Comparison of ENCODE assay signal across 20 cellular contexts in the genomic region with DNA sequence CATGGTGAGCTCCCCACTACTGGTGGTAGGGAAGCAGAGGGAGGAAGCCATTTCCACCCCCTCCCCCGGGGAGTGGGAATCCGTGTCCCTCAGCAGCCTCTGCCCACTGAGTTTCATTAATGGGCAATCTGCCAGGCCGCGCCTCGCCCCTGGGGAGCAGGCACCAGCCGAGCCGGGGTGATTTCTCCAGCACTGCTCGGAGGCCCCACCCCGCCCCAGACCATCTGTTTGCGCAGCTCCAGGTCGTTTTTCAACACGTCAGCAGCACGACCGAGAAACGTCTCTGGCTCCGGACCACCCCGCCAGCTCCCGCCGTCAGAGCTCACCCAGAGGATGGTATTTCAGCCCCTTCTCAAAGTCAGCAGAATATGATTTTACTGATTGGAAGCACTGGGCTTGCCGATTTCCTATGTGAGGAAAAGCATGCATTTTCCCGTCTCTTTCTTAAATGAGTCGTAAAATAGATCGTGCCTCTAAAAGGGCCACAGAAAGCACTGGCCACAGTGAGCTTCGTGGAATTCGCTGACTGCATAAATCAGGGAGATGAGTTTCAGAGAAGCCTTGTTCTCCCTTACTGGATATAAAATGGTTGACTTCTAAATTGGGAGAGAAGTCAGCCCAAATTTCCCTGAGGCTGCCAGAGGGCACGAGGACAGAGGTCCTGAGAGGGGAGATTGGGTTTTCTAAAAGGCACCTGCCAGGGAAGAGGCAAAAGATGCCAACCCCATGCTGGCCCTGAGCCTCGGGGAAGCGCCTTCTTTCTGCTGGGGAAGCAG. TPM values are rescaled to one million over a fixed set of nuclear protein-coding genes. Genes with fewer than 3 reads are reported as not detected.
A peak's percentile ranks its signal among the peaks of the same experiment; 100 is the strongest.
DNase-seq lines count a peak whose midpoint lies in the region; ATAC-seq and TF ChIP-seq lines count a peak whose summit lies in the region.
"Had no signal": no experiment of that assay in that cellular context is flagged by ENCODE, and none has a peak within 500 bp of the region (broad histone marks: within the 10 kb centered on the region; RNA-seq: fewer than 3 reads in every experiment).

No MANE protein-coding gene starts in this region.

- POLR2A ChIA-PET in A673 (lab: Charles Lee; ENCODE audit: low non-redundant PET) = no interaction called here

- peaks cover 11% of the 10 kb centered on the region for H3K9me3 ChIP-seq in A673 (ENCODE audit: low read depth, low read length, poor library complexity, severe bottlenecking)
- H3K9me3 ChIP-seq in right lobe of liver = no peaks in the 10 kb centered on the region
- H3K9me3 ChIP-seq: testis had no signal

- H3K27me3 ChIP-seq in A673 (replicated peaks; ENCODE audit: insufficient read depth, low read depth, low read length, poor library complexity) (no peaks in the 10 kb centered on the region), right lobe of liver (no peaks in the 10 kb centered on the region)
- H3K27me3 ChIP-seq: testis had no signal

- BruUV-seq in A673 (replicated peaks; lab: Mats Ljungman, UMichigan) = no TSS peak

- intact Hi-C loops in A673 (cut with micrococcal nuclease; ENCODE audit: unreplicated experiment) = no loop called here
- intact Hi-C loops in right lobe of liver (cut with DNase I) = no loop called here

- peak overlapping the region; percentile 75 for H3K27ac Mint-ChIP-seq in glutamatergic neuron (ENCODE audit: unreplicated experiment)
- no peak overlapping the region for H3K27ac Mint-ChIP-seq in stimulated activated naive CD8-positive, alpha-beta T cell treated with anti-CD3 and anti-CD28 coated beads, Interleukin-15, amount 100 ng/mL, for 72 hours
- H3K27ac Mint-ChIP-seq: nephron; stimulated activated effector memory CD8-positive, alpha-beta T cell treated with anti-CD3 and anti-CD28 coated beads, Interleukin-12 subunit alpha, Interleukin-12 subunit beta, amount 100 ng/mL, for 72 hours; WTC11 had no signal

- peaks cover 30% of the 10 kb centered on the region for H3K4me1 ChIP-seq in A673 (ENCODE audit: insufficient read depth, low read length, poor library complexity, severe bottlenecking)
- H3K4me1 ChIP-seq in right lobe of liver = no peaks in the 10 kb centered on the region

- ATAC-seq in right lobe of liver = no peak
- no peak for ATAC-seq in stimulated activated naive CD8-positive, alpha-beta T cell treated with anti-CD3 and anti-CD28 coated beads, Interleukin-15, amount 100 ng/mL, for 72 hours
- ATAC-seq: left colon; stimulated activated effector memory CD8-positive, alpha-beta T cell treated with anti-CD3 and anti-CD28 coated beads, Interleukin-12 subunit alpha, Interleukin-12 subunit beta, amount 100 ng/mL, for 72 hours; WTC11 had no signal

- peak overlapping the region; percentile 46 for H3K4me3 Mint-ChIP-seq in glutamatergic neuron (ENCODE audit: unreplicated experiment)
- H3K4me3 Mint-ChIP-seq in stimulated activated naive CD8-positive, alpha-beta T cell treated with anti-CD3 and anti-CD28 coated beads, Interleukin-15, amount 100 ng/mL, for 72 hours = no peak overlapping the region
- H3K4me3 Mint-ChIP-seq: central memory CD8-positive, alpha-beta T cell; nephron; stimulated activated effector memory CD8-positive, alpha-beta T cell treated with anti-CD3 and anti-CD28 coated beads, Interleukin-12 subunit alpha, Interleukin-12 subunit beta, amount 100 ng/mL, for 72 hours; WTC11 had no signal

- H3K27ac ChIP-seq in A673 (ENCODE audit: low read depth, low read length, poor library complexity, severe bottlenecking) = peak overlapping the region; percentile 44
- no peak overlapping the region for H3K27ac ChIP-seq in right lobe of liver
- H3K27ac ChIP-seq: testis had no signal

- peaks cover 47% of the 10 kb centered on the region for H3K4me1 Mint-ChIP-seq in glutamatergic neuron (ENCODE audit: low read depth, unreplicated experiment)
- H3K4me1 Mint-ChIP-seq in stimulated activated naive CD8-positive, alpha-beta T cell treated with anti-CD3 and anti-CD28 coated beads, Interleukin-15, amount 100 ng/mL, for 72 hours = peaks cover 20% of the 10 kb centered on the region
- H3K4me1 Mint-ChIP-seq: central memory CD8-positive, alpha-beta T cell had no signal

- no peak for TF ChIP-seq POLR2A in right lobe of liver (IDR thresholded peaks at IDR 0.05)

- no peak overlapping the region for H3K4me3 ChIP-seq in A673 (ENCODE audit: low read depth, low read length, poor library complexity, severe bottlenecking)
- H3K4me3 ChIP-seq in right lobe of liver = no peak overlapping the region
- H3K4me3 ChIP-seq: testis had no signal

- 64% methylated on average over 6 of the region's 28 CpGs for WGBS in right lobe of liver (ENCODE audit: insufficient coverage, low coverage, low lambda C conversion rate, missing lambda C conversion rate)

- TF ChIP-seq CTCF in A673 (conservative IDR thresholded peaks at IDR 0.05; ENCODE audit: low read depth, low read length) (no peak), glutamatergic neuron (IDR thresholded peaks at IDR 0.05; ENCODE audit: partially characterized antibody, unreplicated experiment) (no peak), right lobe of liver (IDR thresholded peaks at IDR 0.05) (no peak)

- H3K9me3 Mint-ChIP-seq in glutamatergic neuron (ENCODE audit: unreplicated experiment) = peaks cover 4% of the 10 kb centered on the region
- H3K9me3 Mint-ChIP-seq in stimulated activated naive CD8-positive, alpha-beta T cell treated with anti-CD3 and anti-CD28 coated beads, Interleukin-15, amount 100 ng/mL, for 72 hours = peaks cover 0 to 5% of the 10 kb centered on the region in 2 donors

- H3K36me3 Mint-ChIP-seq in glutamatergic neuron (ENCODE audit: unreplicated experiment) = peaks cover 10% of the 10 kb centered on the region
- H3K36me3 Mint-ChIP-seq: stimulated activated effector memory CD8-positive, alpha-beta T cell treated with anti-CD3 and anti-CD28 coated beads, Interleukin-12 subunit alpha, Interleukin-12 subunit beta, amount 100 ng/mL, for 72 hours had no signal

- peak; percentile 60 for DNase-seq in A673 (ENCODE audit: low spot score)
- DNase-seq in DMS153 (lab: John Stamatoyannopoulos, UW) = peak; percentile 45
- DNase-seq in NCI-H446 treated with DMSO at 0.1 percent for 48 hours (lab: John Stamatoyannopoulos, UW) = peak; percentile 44
- DNase-seq in glutamatergic neuron = peak; percentile 69
- no peak for DNase-seq in foreskin melanocyte
- no peak for DNase-seq in right lobe of liver
- DNase-seq in stimulated activated naive CD8-positive, alpha-beta T cell treated with anti-CD3 and anti-CD28 coated beads, Interleukin-15, amount 100 ng/mL, for 72 hours = no peak
- DNase-seq: activated CD4-positive, alpha-beta T cell treated with anti-CD3 and anti-CD28 coated beads, Interleukin-2, amount 50 U/mL, for 48 hours; left colon; NCI-H146; NCI-H510A; retina; SHP77 treated with DMSO at 0.1 percent for 48 hours; testis had no signal

- no peaks in the 10 kb centered on the region for H3K36me3 ChIP-seq in A673 (ENCODE audit: insufficient read depth, low read length, poor library complexity, severe bottlenecking)
- no peaks in the 10 kb centered on the region for H3K36me3 ChIP-seq in right lobe of liver

- CTCF ChIA-PET in A673 (lab: Charles Lee) = no interaction called here

- H3K27me3 Mint-ChIP-seq in glutamatergic neuron (ENCODE audit: unreplicated experiment) = peaks cover 10% of the 10 kb centered on the region
- peaks cover 28% of the 10 kb centered on the region for H3K27me3 Mint-ChIP-seq in stimulated activated naive CD8-positive, alpha-beta T cell treated with anti-CD3 and anti-CD28 coated beads, Interleukin-15, amount 100 ng/mL, for 72 hours

RNA-seq across cellular contexts. Expression of a gene that starts 47.0 kb away (rescaled TPM):
- total RNA-seq in A673 (2021) (278 and 308 TPM in 2 replicates), glutamatergic neuron (ENCODE audit: unreplicated experiment) (387 TPM), right lobe of liver (1 to 10 TPM; 1.1 to 5.9 (median 3.5) TPM)
- total RNA-seq: OCI-LY7; T-helper 2 cell treated with Interferon-gamma antibody and Interleukin-4, amounts not matched to agents 100 ng/mL and 5 ng/mL, for 36 hours had no signal

Comparison
In these comparisons a context has a peak if more than half of its experiments do, and no peak if none do; other contexts are left out.
1. DNase-seq: peak in A673 (single experiment), DMS153 (single experiment), NCI-H446 treated with DMSO at 0.1 percent for 48 hours (single experiment) and glutamatergic neuron (single experiment); none in foreskin melanocyte (single experiment), right lobe of liver (0 of 3) and stimulated activated naive CD8-positive, alpha-beta T cell treated with anti-CD3 and anti-CD28 coated beads, Interleukin-15, amount 100 ng/mL, for 72 hours (0 of 2).
2. RNA of a gene that starts 47.0 kb away (total RNA-seq): 387 TPM in glutamatergic neuron (single experiment) and 278 to 308 TPM in A673; 1.1 to 5.9 TPM in right lobe of liver; every median in the first group is over 10 times any median in the second.